In the genomic region with DNA sequence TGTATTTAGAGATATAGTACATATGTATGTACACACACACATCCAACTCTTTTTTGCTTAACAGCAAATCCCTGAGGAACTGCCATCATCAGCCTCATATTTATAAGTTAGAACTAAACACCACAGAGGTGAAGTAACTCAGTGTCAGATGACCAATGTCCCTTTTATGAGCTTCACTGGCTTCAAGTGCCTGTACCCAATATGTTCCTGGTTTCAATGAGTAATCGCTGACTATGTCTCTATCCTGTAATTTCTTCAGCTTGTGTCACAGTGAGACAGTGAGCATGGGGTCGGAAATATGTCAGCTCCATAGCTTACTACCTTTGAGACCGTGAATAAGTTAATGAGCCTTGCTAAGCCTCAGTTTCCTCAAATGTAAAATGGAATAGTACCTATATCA, we compare ENCODE assay signal across 20 cellular contexts.
A peak's percentile ranks its signal among the peaks of the same experiment; 100 is the strongest.
DNase-seq lines count a peak whose midpoint lies in the region; ATAC-seq, FAIRE-seq and TF ChIP-seq lines count a peak whose summit lies in the region.
"Had no signal": no experiment of that assay in that cellular context is flagged by ENCODE, and none has a peak within 500 bp of the region (broad histone marks: within the 10 kb centered on the region; RNA-seq: fewer than 3 reads in every experiment).

No MANE protein-coding gene starts in this region.

- no peak overlapping the region for H3K23ac ChIP-seq in mesendoderm (ENCODE audit: low read length)

- H3K4me1 ChIP-seq in BLaER1 (peaks cover 56% of the 10 kb centered on the region), mesendoderm (ENCODE audit: control insufficient read depth, low read depth, low read length) (peaks cover 4% of the 10 kb centered on the region)
- H3K4me1 ChIP-seq: SJCRH30 had no signal

- no peak overlapping the region for H2BK120ac ChIP-seq in mesendoderm (ENCODE audit: low read depth, low read length)

- no peak overlapping the region for H4K8ac ChIP-seq in mesendoderm (ENCODE audit: low read depth, low read length)

- peak overlapping the region; percentile 76 for H2AK5ac ChIP-seq in mesendoderm (ENCODE audit: low read length)

- H3K4me2 ChIP-seq in BLaER1 (peak overlapping the region; percentile 12; the same call in 1 of the 2 replicates), mesendoderm (ENCODE audit: low read length) (no peak overlapping the region)
- H3K4me2 ChIP-seq: GM23338, hepatocyte had no signal

- no peak for TF ChIP-seq POLR2A in H54 (IDR thresholded peaks at IDR 0.05; ENCODE audit: low read depth, low read length)

- H3K4me3 ChIP-seq in BLaER1 (no peak overlapping the region), epithelial cell of proximal tubule (ENCODE audit: low read depth, low read length) (no peak overlapping the region), mesendoderm (ENCODE audit: low read length) (no peak overlapping the region), dorsolateral prefrontal cortex (no peak overlapping the region)
- H3K4me3 ChIP-seq: esophagus muscularis mucosa, GM23338, hepatocyte, SJCRH30 had no signal

- no peak overlapping the region for H4K5ac ChIP-seq in mesendoderm (ENCODE audit: low read length)

- H3K9ac ChIP-seq in BLaER1 (no peak overlapping the region), mesendoderm (ENCODE audit: low read length) (no peak overlapping the region)

- intact Hi-C loops in dorsolateral prefrontal cortex (cut with DNase I), result no loop called here

- H2BK15ac ChIP-seq in mesendoderm (replicated peaks; ENCODE audit: low read depth), result no peak overlapping the region

- H3K27me3 ChIP-seq in BLaER1, result no peaks in the 10 kb centered on the region
- no peaks in the 10 kb centered on the region for H3K27me3 ChIP-seq in mesendoderm (ENCODE audit: insufficient read depth, low read length, poor library complexity)
- H3K27me3 ChIP-seq in dorsolateral prefrontal cortex, result peaks cover 0 to 9% (median 0%) of the 10 kb centered on the region in 45 donors
- H3K27me3 ChIP-seq: esophagus muscularis mucosa, hepatocyte, SJCRH30 had no signal

- no peak overlapping the region for H3K4ac ChIP-seq in mesendoderm (ENCODE audit: low read depth, low read length)

- H4K20me1 ChIP-seq in BLaER1, result no peaks in the 10 kb centered on the region

- no peak for TF ChIP-seq CTCF in epithelial cell of proximal tubule (conservative IDR thresholded peaks at IDR 0.05; ENCODE audit: low read depth, low read length)
- no peak for TF ChIP-seq CTCF in dorsolateral prefrontal cortex (IDR thresholded peaks at IDR 0.05 in 54 of 56, conservative IDR thresholded peaks at IDR 0.05 in 2 of 56; ENCODE audit: low read depth in 1 of 56, partially characterized antibody in 56 of 56)

- DNase-seq in NCI-H524 treated with DMSO at 0.1 percent for 48 hours (lab: John Stamatoyannopoulos, UW) (peak; percentile 7), epithelial cell of proximal tubule (ENCODE audit: low read depth) (peak; percentile 38), mesendoderm (no peak), dorsolateral prefrontal cortex (no peak), H54 (ENCODE audit: insufficient read length, low spot score) (no peak)
- no peak for DNase-seq in activated effector memory CD4-positive, alpha-beta T cell treated with Interleukin-2 at 50 U/mL for 16 hours
- DNase-seq: activated CD4-positive, alpha-beta T cell treated with anti-CD3 and anti-CD28 coated beads for 1 hour; CD4-positive, alpha-beta T cell; DMS79; NCI-H2081; OCI-M1; retina; SJCRH30; stimulated activated naive CD8-positive, alpha-beta T cell treated with anti-CD3 and anti-CD28 coated beads, Interleukin-15, amount 100 ng/mL, for 72 hours had no signal

- no peak overlapping the region for H2BK5ac ChIP-seq in mesendoderm (ENCODE audit: low read length)

- H3K56ac ChIP-seq in mesendoderm (ENCODE audit: low read length), result no peak overlapping the region

- no peak overlapping the region for H3K27ac ChIP-seq in BLaER1
- no peak overlapping the region for H3K27ac ChIP-seq in mesendoderm (ENCODE audit: low read depth, low read length)
- H3K27ac ChIP-seq in dorsolateral prefrontal cortex, result no peak overlapping the region
- H3K27ac ChIP-seq: esophagus muscularis mucosa, SJCRH30 had no signal

- H3K18ac ChIP-seq in mesendoderm (ENCODE audit: low read length), result no peak overlapping the region

- H3K36me3 ChIP-seq in BLaER1 (no peaks in the 10 kb centered on the region), mesendoderm (ENCODE audit: control insufficient read depth, insufficient read depth, low read length) (no peaks in the 10 kb centered on the region)
- H3K36me3 ChIP-seq: esophagus muscularis mucosa, SJCRH30 had no signal

- WGBS in mesendoderm (ENCODE audit: extremely low coverage, insufficient coverage, low lambda C conversion rate), result no CpG with 5 or more reads among the region's 3 CpGs

- no peaks in the 10 kb centered on the region for H3K79me2 ChIP-seq in mesendoderm (ENCODE audit: control insufficient read depth, insufficient read depth, low read length)
- H3K79me2 ChIP-seq: hepatocyte had no signal

- ATAC-seq in GM18870 (IDR thresholded peaks at IDR 0.05; ENCODE audit: unreplicated experiment), result no peak
- ATAC-seq: GM23338; stimulated activated naive CD8-positive, alpha-beta T cell treated with anti-CD3 and anti-CD28 coated beads, Interleukin-15, amount 100 ng/mL, for 72 hours had no signal

- H3K79me1 ChIP-seq in mesendoderm (ENCODE audit: low read length), result no peaks in the 10 kb centered on the region

- FAIRE-seq in H54 (lab: Jason Lieb, UNC), result no peak
- FAIRE-seq: keratinocyte had no signal

- peaks cover 4% of the 10 kb centered on the region; the same call in 1 of the 2 replicates for H3K9me3 ChIP-seq in BLaER1
- H3K9me3 ChIP-seq: esophagus muscularis mucosa, SJCRH30 had no signal

Comparison
In these comparisons a context has a peak if more than half of its experiments do, and no peak if none do; other contexts are left out.
1. DNase-seq: peak in NCI-H524 treated with DMSO at 0.1 percent for 48 hours (single experiment) and epithelial cell of proximal tubule (single experiment); none in mesendoderm (single experiment), dorsolateral prefrontal cortex (0 of 10), activated effector memory CD4-positive, alpha-beta T cell treated with Interleukin-2 at 50 U/mL for 16 hours (single experiment) and H54 (single experiment).